In genomic region chr4:119666653-119667091, GRCh38 we compare ENCODE assay signal across 24 cellular contexts. TPM values are rescaled to one million over a fixed set of nuclear protein-coding genes. Genes with fewer than 3 reads are reported as not detected.
DNase-seq lines count a peak whose midpoint lies in the region; ATAC-seq and TF ChIP-seq lines count a peak whose summit lies in the region.
"Had no signal": no experiment of that assay in that cellular context is flagged by ENCODE, and none has a peak within 500 bp of the region (broad histone marks: within the 10 kb centered on the region; RNA-seq: fewer than 3 reads in every experiment).

No MANE protein-coding gene starts in this region.

- no peak overlapping the region for H4K8ac ChIP-seq in mesendoderm (ENCODE audit: low read depth, low read length)

- no peak overlapping the region for H2BK120ac ChIP-seq in mesendoderm (ENCODE audit: low read depth, low read length)

- in situ Hi-C loops in HAP-1 (cut with MboI; ENCODE audit: low sequenced_read_pairs), result no loop called here

- no peak for TF ChIP-seq POLR2A in uterus (IDR thresholded peaks at IDR 0.05)

- no CpG with 5 or more reads among the region's 1 CpG for WGBS in mesendoderm (ENCODE audit: extremely low coverage, insufficient coverage, low lambda C conversion rate)

- H2AK5ac ChIP-seq in mesendoderm (ENCODE audit: low read length), result no peak overlapping the region

- H3K18ac ChIP-seq in mesendoderm (ENCODE audit: low read length), result no peak overlapping the region

- H3K56ac ChIP-seq in mesendoderm (ENCODE audit: low read length), result no peak overlapping the region

- DNase-seq in CMK (ENCODE audit: low read depth), result peak; percentile 7
- peak; percentile 47 to 87 for DNase-seq in HAP-1 (ENCODE audit: low spot score in 2 of 2)
- peak; percentile 69 for DNase-seq in amniotic epithelial cell (ENCODE audit: low read depth)
- peak; percentile 25 for DNase-seq in mesendoderm
- no peak for DNase-seq in NCI-H2107 treated with DMSO at 0.1 percent for 48 hours (lab: John Stamatoyannopoulos, UW; ENCODE audit: unreplicated experiment)
- DNase-seq in anterior cingulate cortex (lab: John Stamatoyannopoulos, UW), result no peak
- DNase-seq in uterus, result no peak
- DNase-seq: ACHN; activated CD4-positive, alpha-beta memory T cell treated with anti-CD3 and anti-CD28 coated beads, Interleukin-2, amount 10 ng/mL, durations not matched to agents 7 days and 5 days; activated naive CD4-positive, alpha-beta T cell treated with anti-CD3 and anti-CD28 coated beads, Interleukin-2, amount 10 ng/mL, durations not matched to agents 7 days and 5 days; activated T-cell treated with anti-CD3 and anti-CD28 coated beads, Interleukin-2, amount 50 U/mL, for 1 hour; mammary epithelial cell; MM.1S; naive thymus-derived CD8-positive, alpha-beta T cell; NCI-H1694 treated with DMSO at 0.1 percent for 48 hours; NCI-H446; psoas muscle; SHP77 treated with DMSO at 0.1 percent for 48 hours had no signal

- H3K4me2 ChIP-seq in mesendoderm (ENCODE audit: low read length), result no peak overlapping the region

- no peaks in the 10 kb centered on the region for H3K79me2 ChIP-seq in mesendoderm (ENCODE audit: control insufficient read depth, insufficient read depth, low read length)

- H3K4me1 ChIP-seq in HAP-1 (peaks cover 12% of the 10 kb centered on the region), mesendoderm (ENCODE audit: control insufficient read depth, low read depth, low read length) (no peaks in the 10 kb centered on the region), uterus (no peaks in the 10 kb centered on the region)
- H3K4me1 ChIP-seq: psoas muscle, suprapubic skin had no signal

- intact Hi-C loops in uterus (cut with DNase I; ENCODE audit: low total_unique reads), result no loop called here

- no peak overlapping the region for H4K5ac ChIP-seq in mesendoderm (ENCODE audit: low read length)

- no peak overlapping the region for H3K4ac ChIP-seq in mesendoderm (ENCODE audit: low read depth, low read length)

- H3K23ac ChIP-seq in mesendoderm (ENCODE audit: low read length), result no peak overlapping the region

- H3K27me3 ChIP-seq in HAP-1 (ENCODE audit: low read depth) (no peaks in the 10 kb centered on the region), mesendoderm (ENCODE audit: insufficient read depth, low read length, poor library complexity) (no peaks in the 10 kb centered on the region), uterus (no peaks in the 10 kb centered on the region)
- H3K27me3 ChIP-seq: suprapubic skin had no signal

- no peaks in the 10 kb centered on the region for H3K79me1 ChIP-seq in mesendoderm (ENCODE audit: low read length)

- H3K9me3 ChIP-seq in HAP-1 (no peaks in the 10 kb centered on the region), uterus (no peaks in the 10 kb centered on the region)
- H3K9me3 ChIP-seq: psoas muscle, suprapubic skin had no signal

- H3K4me3 ChIP-seq in HAP-1 (no peak overlapping the region), mesendoderm (ENCODE audit: low read length) (no peak overlapping the region), uterus (no peak overlapping the region)
- H3K4me3 ChIP-seq: psoas muscle, suprapubic skin had no signal

- ATAC-seq in GM21390 (IDR thresholded peaks at IDR 0.05; ENCODE audit: unreplicated experiment), result no peak
- ATAC-seq: HCT116; naive thymus-derived CD8-positive, alpha-beta T cell; psoas muscle; WTC11 had no signal

- no peak overlapping the region for H2BK5ac ChIP-seq in mesendoderm (ENCODE audit: low read length)

- no peak for TF ChIP-seq CTCF in uterus (IDR thresholded peaks at IDR 0.05)

- no peak overlapping the region for H3K9ac ChIP-seq in mesendoderm (ENCODE audit: low read length)

- H2BK15ac ChIP-seq in mesendoderm (replicated peaks; ENCODE audit: low read depth), result no peak overlapping the region

- no peaks in the 10 kb centered on the region for H3K36me3 ChIP-seq in HAP-1 (replicated peaks)
- no peaks in the 10 kb centered on the region for H3K36me3 ChIP-seq in mesendoderm (ENCODE audit: control insufficient read depth, insufficient read depth, low read length)
- H3K36me3 ChIP-seq in uterus, result no peaks in the 10 kb centered on the region
- H3K36me3 ChIP-seq: suprapubic skin had no signal

- H3K27ac ChIP-seq in mesendoderm (ENCODE audit: low read depth, low read length) (no peak overlapping the region), uterus (no peak overlapping the region)
- H3K27ac ChIP-seq: C4-2B, HL-60, psoas muscle, suprapubic skin had no signal

RNA-seq across cellular contexts. Expression of gene PDE5A, which starts 38.1 kb away (rescaled TPM):
- polyA plus RNA-seq in mesendoderm (2013, experiment 1 of 2), result 10.5 TPM
- polyA plus RNA-seq in mesendoderm (2013, experiment 2 of 2), result 9.2 TPM
- total RNA-seq in uterus, result 100 to 1,000 TPM in 2 of 4 donors, 10 to 100 TPM in 2; 13.5 to 192 (median 84.2) TPM

Comparison
In these comparisons a context has a peak if more than half of its experiments do, and no peak if none do; other contexts are left out.
1. DNase-seq: peak in CMK (single experiment), HAP-1 (2 of 2), amniotic epithelial cell (single experiment) and mesendoderm (single experiment); none in NCI-H2107 treated with DMSO at 0.1 percent for 48 hours (single experiment), anterior cingulate cortex (0 of 58) and uterus (0 of 2).